8 cellular contexts compared by ENCODE assay signal in genomic region chr20:18507218-18508191, GRCh38. TPM values are rescaled to one million over a fixed set of nuclear protein-coding genes. Genes with fewer than 3 reads are reported as not detected.
DNase-seq lines count a peak whose midpoint lies in the region; ATAC-seq and TF ChIP-seq lines count a peak whose summit lies in the region.

SEC23B (plus strand) TSS chr20:18507940; CDS start chr20:18510836, 2,896 bp downstream.

- peak within 1 kb of the TSS; percentile 86 to 99 for H3K27ac ChIP-seq in lung (ENCODE audit: low read depth in 1 of 2, low read length in 1 of 2)

- peaks cover 0 to 2% of the 10 kb centered on the region in 2 donors for H3K36me3 ChIP-seq in lung (ENCODE audit: control insufficient read depth in 2 of 2, insufficient read depth in 2 of 2, low read length in 2 of 2)

- no peaks in the 10 kb centered on the region for H3K27me3 ChIP-seq in lung (ENCODE audit: control insufficient read depth, insufficient read depth)

- DNase-seq in CMK (ENCODE audit: low read depth) (peak; percentile 90), GM20000 (ENCODE audit: low spot score) (peak; percentile 90), HT-29 (ENCODE audit: low spot score) (peak; percentile 97), NOMO-1 (lab: John Stamatoyannopoulos, UW; ENCODE audit: unreplicated experiment in 2 of 2) (peak; percentile 94 to 95), lung (ENCODE audit: low spot score) (peak; percentile 98)
- peak; percentile 95 for DNase-seq in effector CD8-positive, alpha-beta T cell (lab: John Stamatoyannopoulos, UW)
- peak; percentile 87 to 97 (median 96) for DNase-seq in stimulated activated CD4-positive, alpha-beta T cell treated with anti-CD3 and anti-CD28 coated beads, TNF-alpha, amount 100 ng/mL, for 4 hours (ENCODE audit: low read depth in 3 of 3)

- peak within 1 kb of the TSS; percentile 76 for H3K4me3 ChIP-seq in lung

- POLR2A ChIA-PET in activated CD8-positive, alpha-beta memory T cell treated with anti-CD3 and anti-CD28 coated beads for 36 hours (lab: Charles Lee), result interaction anchor here (0.6 to 3.1 kb wide), 5 partner anchors 11 to 541 kb away, joined by 4 to 20 read pairs (median 6); partner anchors contain the start of genes DZANK1, POLR3F, RBBP9 and ZNF133

- peaks cover 5 to 6% of the 10 kb centered on the region in 2 donors for H3K4me1 ChIP-seq in lung (ENCODE audit: control insufficient read depth in 2 of 2, insufficient read depth in 2 of 2, low read length in 2 of 2)

- TF ChIP-seq CTCF in GM20000 (IDR thresholded peaks at IDR 0.05; ENCODE audit: extremely low read depth, missing control alignments), result no peak
- no peak for TF ChIP-seq CTCF in lung (IDR thresholded peaks at IDR 0.05; ENCODE audit: control extremely low read depth, extremely low read depth)

- CTCF ChIA-PET in activated CD8-positive, alpha-beta memory T cell treated with anti-CD3 and anti-CD28 coated beads for 36 hours (lab: Charles Lee), result interaction anchor here (2.2 to 2.5 kb wide), 2 partner anchors 11 to 40 kb away, joined by 8 to 15 read pairs; partner anchors contain the start of genes DZANK1, POLR3F and RBBP9

- WGBS in lung, 2 donors, result 0% methylated on average over 69 of the region's 69 CpGs

- no peaks in the 10 kb centered on the region for H3K9me3 ChIP-seq in lung (ENCODE audit: control insufficient read depth in 2 of 2, insufficient read depth in 1 of 2, low read length in 1 of 2)

- ATAC-seq in lung (ENCODE audit: insufficient read depth, low FRiP score), result peak; percentile 98

RNA-seq across cellular contexts. Expression of gene SEC23B, which starts in this region (rescaled TPM):
- 66.0 and 74.5 TPM in 2 replicates for total RNA-seq in HT-29 (2014; rRNA removed; shearing (Covaris generic))
- 100 to 1,000 TPM in 1 of 2 experiments, 10 to 100 TPM in 1; 99.0 to 101 TPM for total RNA-seq in activated CD8-positive, alpha-beta memory T cell treated with anti-CD3 and anti-CD28 coated beads for 36 hours
- 10 to 100 TPM; 52.6 to 79.5 TPM for total RNA-seq in lung
- 10 to 100 TPM; 10.3 to 63.0 TPM for polyA plus RNA-seq in lung

Comparison
In these comparisons a context has a peak if more than half of its experiments do, and no peak if none do; other contexts are left out.
1. Peak in every context shown above with its lines: DNase-seq, ATAC-seq, H3K4me3 ChIP-seq and H3K27ac ChIP-seq.